26 cellular contexts compared by ENCODE assay signal in genomic region chr2:170486730-170487129, GRCh38.
DNase-seq lines count a peak whose midpoint lies in the region; ATAC-seq and TF ChIP-seq lines count a peak whose summit lies in the region.
"Had no signal": no experiment of that assay in that cellular context is flagged by ENCODE, and none has a peak within 500 bp of the region (broad histone marks: within the 10 kb centered on the region; RNA-seq: fewer than 3 reads in every experiment).

No MANE protein-coding gene starts in this region.

- no peaks in the 10 kb centered on the region for H3K9me3 ChIP-seq in left ventricle myocardium inferior (replicated peaks)
- H3K9me3 ChIP-seq in right cardiac atrium (ENCODE audit: control insufficient read depth, low read length), result no peaks in the 10 kb centered on the region
- H3K9me3 ChIP-seq in aorta (ENCODE audit: control insufficient read depth, low read length), result no peaks in the 10 kb centered on the region
- H3K9me3 ChIP-seq: A549; BLaER1 treated with 17β-estradiol and CSF1 and Interleukin-3, amounts not matched to agents 10 nM and 100 nM; sigmoid colon had no signal

- intact Hi-C loops in left ventricle myocardium inferior (cut with micrococcal nuclease) (loop anchor here (5.0 kb wide), 1 partner anchor 326 kb away; no protein-coding TSS in a partner anchor), right cardiac atrium (cut with DNase I) (loop anchor here in 1 of 4 donors (5.0 kb wide), 1 partner anchor 326 kb away; no protein-coding TSS in a partner anchor), aorta (cut with DNase I) (loop anchor here (2.0 to 10.0 kb wide), 3 partner anchors 228 to 328 kb away; partner anchors contain the start of gene SP5 (in 2 of the 2))

- peaks cover 3% of the 10 kb centered on the region for H3K27me3 Mint-ChIP-seq in activated T-cell treated with anti-CD3 and anti-CD28 coated beads, Interleukin-2, amount 50 U/mL, for 24 hours
- H3K27me3 Mint-ChIP-seq: activated CD4-positive, alpha-beta memory T cell treated with anti-CD3 and anti-CD28 coated beads, Interleukin-2, amount 10 ng/mL, durations not matched to agents 7 days and 5 days; memory B cell had no signal

- ATAC-seq in right cardiac atrium (no peak), aorta (ENCODE audit: low FRiP score) (peak; percentile 63), GM21526 (IDR thresholded peaks at IDR 0.05; ENCODE audit: low FRiP score, unreplicated experiment) (no peak)
- ATAC-seq in stimulated activated naive CD8-positive, alpha-beta T cell treated with anti-CD3 and anti-CD28 coated beads, Interleukin-15, Interleukin-2, amounts not matched to agents 100 U/mL and 50 U/mL, for 24 hours, result no peak
- ATAC-seq: A549, PC-3 had no signal

- WGBS in right cardiac atrium, result 85% methylated on average over 3 of the region's 3 CpGs
- WGBS in aorta, 2 donors, result 69 to 71% methylated on average over 3 of the region's 3 CpGs

- DNase-seq in left ventricle myocardium inferior, result no peak
- DNase-seq in right cardiac atrium, result no peak
- peak; percentile 48 for DNase-seq in dermis blood vessel endothelial cell
- DNase-seq in midbrain (lab: John Stamatoyannopoulos, UW), result peak; percentile 19
- no peak for DNase-seq in aorta
- DNase-seq in stimulated activated naive CD8-positive, alpha-beta T cell treated with anti-CD3 and anti-CD28 coated beads, Interleukin-15, Interleukin-2, amounts not matched to agents 100 U/mL and 50 U/mL, for 24 hours, result no peak
- no peak for DNase-seq in activated T-cell treated with anti-CD3 and anti-CD28 coated beads, Interleukin-2, amount 50 U/mL, for 24 hours
- DNase-seq: activated CD4-positive, alpha-beta memory T cell treated with anti-CD3 and anti-CD28 coated beads, Interleukin-2, amount 10 ng/mL, durations not matched to agents 7 days and 5 days; activated CD4-positive, CD25-positive, alpha-beta regulatory T cell; activated T-cell treated with anti-CD3 and anti-CD28 coated beads for 4 hours; foreskin fibroblast; HFFc6; kidney; NCI-H1048; NCI-H1930; occipital lobe; PC-3; SHP77; sigmoid colon; stimulated activated CD8-positive, alpha-beta memory T cell treated with anti-CD3 and anti-CD28 coated beads, Interleukin-4, amount 100 ng/mL, for 48 hours had no signal

- H3K4me1 ChIP-seq in left ventricle myocardium inferior, result no peaks in the 10 kb centered on the region
- H3K4me1 ChIP-seq in right cardiac atrium (ENCODE audit: control insufficient read depth, insufficient read depth, low read length), result no peaks in the 10 kb centered on the region
- H3K4me1 ChIP-seq in aorta (ENCODE audit: control insufficient read depth in 1 of 2, insufficient read depth in 2 of 2, low read length in 2 of 2), result no peaks in the 10 kb centered on the region
- H3K4me1 ChIP-seq: A549; BLaER1 treated with 17β-estradiol and CSF1 and Interleukin-3, amounts not matched to agents 10 nM and 100 nM; sigmoid colon had no signal

- peak; percentile 53 for TF ChIP-seq CTCF in left ventricle myocardium inferior (IDR thresholded peaks at IDR 0.05; ENCODE audit: borderline replicate concordance)

- H3K36me3 Mint-ChIP-seq in activated T-cell treated with anti-CD3 and anti-CD28 coated beads, Interleukin-2, amount 50 U/mL, for 24 hours (ENCODE audit: low read depth), result no peaks in the 10 kb centered on the region
- H3K36me3 Mint-ChIP-seq: memory B cell had no signal

- H3K27ac Mint-ChIP-seq in activated T-cell treated with anti-CD3 and anti-CD28 coated beads, Interleukin-2, amount 50 U/mL, for 24 hours, result no peak overlapping the region
- H3K27ac Mint-ChIP-seq: activated CD4-positive, alpha-beta memory T cell treated with anti-CD3 and anti-CD28 coated beads, Interleukin-2, amount 10 ng/mL, durations not matched to agents 7 days and 5 days; dendritic cell treated with granulocyte-macrophage colony-stimulating factor and Interleukin-4, amounts not matched to agents 40 ng/mL and 50 ng/mL, for 4 days; HFFc6; memory B cell had no signal

- H3K27me3 ChIP-seq in left ventricle myocardium inferior (ENCODE audit: low read depth), result peaks cover 4% of the 10 kb centered on the region
- H3K27me3 ChIP-seq in right cardiac atrium (ENCODE audit: control insufficient read depth, insufficient read depth), result no peaks in the 10 kb centered on the region
- H3K27me3 ChIP-seq in aorta (ENCODE audit: control insufficient read depth in 1 of 2, insufficient read depth in 2 of 2, low read length in 1 of 2), result no peaks in the 10 kb centered on the region
- H3K27me3 ChIP-seq: BLaER1 treated with 17β-estradiol and CSF1 and Interleukin-3, amounts not matched to agents 10 nM and 100 nM; sigmoid colon had no signal

- H3K4me1 Mint-ChIP-seq in activated T-cell treated with anti-CD3 and anti-CD28 coated beads, Interleukin-2, amount 50 U/mL, for 24 hours (ENCODE audit: low read depth), result no peaks in the 10 kb centered on the region
- H3K4me1 Mint-ChIP-seq: activated CD4-positive, alpha-beta memory T cell treated with anti-CD3 and anti-CD28 coated beads, Interleukin-2, amount 10 ng/mL, durations not matched to agents 7 days and 5 days; memory B cell had no signal

- no peak overlapping the region for H3K27ac ChIP-seq in left ventricle myocardium inferior (replicated peaks)
- no peak overlapping the region for H3K27ac ChIP-seq in right cardiac atrium (ENCODE audit: low read length)
- H3K27ac ChIP-seq in aorta (ENCODE audit: low read depth in 1 of 2, low read length in 2 of 2), result no peak overlapping the region
- H3K27ac ChIP-seq: A549; BLaER1 treated with 17β-estradiol and CSF1 and Interleukin-3, amounts not matched to agents 10 nM and 100 nM; KMS-11; sigmoid colon had no signal

- H3K9me3 Mint-ChIP-seq in activated T-cell treated with anti-CD3 and anti-CD28 coated beads, Interleukin-2, amount 50 U/mL, for 24 hours, result no peaks in the 10 kb centered on the region
- H3K9me3 Mint-ChIP-seq: activated CD4-positive, alpha-beta memory T cell treated with anti-CD3 and anti-CD28 coated beads, Interleukin-2, amount 10 ng/mL, durations not matched to agents 7 days and 5 days; dendritic cell treated with granulocyte-macrophage colony-stimulating factor and Interleukin-4, amounts not matched to agents 40 ng/mL and 50 ng/mL, for 4 days; memory B cell had no signal

- H3K36me3 ChIP-seq in left ventricle myocardium inferior (no peaks in the 10 kb centered on the region), aorta (ENCODE audit: control insufficient read depth in 1 of 2, insufficient read depth in 2 of 2, low read length in 1 of 2) (no peaks in the 10 kb centered on the region)
- H3K36me3 ChIP-seq: BLaER1 treated with 17β-estradiol and CSF1 and Interleukin-3, amounts not matched to agents 10 nM and 100 nM; sigmoid colon had no signal

- no peak overlapping the region for H3K4me3 Mint-ChIP-seq in activated T-cell treated with anti-CD3 and anti-CD28 coated beads, Interleukin-2, amount 50 U/mL, for 24 hours
- H3K4me3 Mint-ChIP-seq: activated CD4-positive, alpha-beta memory T cell treated with anti-CD3 and anti-CD28 coated beads, Interleukin-2, amount 10 ng/mL, durations not matched to agents 7 days and 5 days; dendritic cell treated with granulocyte-macrophage colony-stimulating factor and Interleukin-4, amounts not matched to agents 40 ng/mL and 50 ng/mL, for 4 days; HFFc6; memory B cell had no signal

- H3K4me3 ChIP-seq in left ventricle myocardium inferior (no peak overlapping the region), right cardiac atrium (ENCODE audit: low read length) (no peak overlapping the region), aorta (ENCODE audit: low read length in 2 of 2) (no peak overlapping the region)
- H3K4me3 ChIP-seq: A549; BLaER1 treated with 17β-estradiol and CSF1 and Interleukin-3, amounts not matched to agents 10 nM and 100 nM; sigmoid colon had no signal

Comparison
In these comparisons a context has a peak if more than half of its experiments do, and no peak if none do; other contexts are left out.
1. DNase-seq: peak in dermis blood vessel endothelial cell (single experiment) and midbrain (single experiment); none in left ventricle myocardium inferior (single experiment), right cardiac atrium (0 of 3), aorta (0 of 2), stimulated activated naive CD8-positive, alpha-beta T cell treated with anti-CD3 and anti-CD28 coated beads, Interleukin-15, Interleukin-2, amounts not matched to agents 100 U/mL and 50 U/mL, for 24 hours (single experiment) and activated T-cell treated with anti-CD3 and anti-CD28 coated beads, Interleukin-2, amount 50 U/mL, for 24 hours (single experiment).